ENCODE assay signal across 29 cellular contexts in the genomic region with DNA sequence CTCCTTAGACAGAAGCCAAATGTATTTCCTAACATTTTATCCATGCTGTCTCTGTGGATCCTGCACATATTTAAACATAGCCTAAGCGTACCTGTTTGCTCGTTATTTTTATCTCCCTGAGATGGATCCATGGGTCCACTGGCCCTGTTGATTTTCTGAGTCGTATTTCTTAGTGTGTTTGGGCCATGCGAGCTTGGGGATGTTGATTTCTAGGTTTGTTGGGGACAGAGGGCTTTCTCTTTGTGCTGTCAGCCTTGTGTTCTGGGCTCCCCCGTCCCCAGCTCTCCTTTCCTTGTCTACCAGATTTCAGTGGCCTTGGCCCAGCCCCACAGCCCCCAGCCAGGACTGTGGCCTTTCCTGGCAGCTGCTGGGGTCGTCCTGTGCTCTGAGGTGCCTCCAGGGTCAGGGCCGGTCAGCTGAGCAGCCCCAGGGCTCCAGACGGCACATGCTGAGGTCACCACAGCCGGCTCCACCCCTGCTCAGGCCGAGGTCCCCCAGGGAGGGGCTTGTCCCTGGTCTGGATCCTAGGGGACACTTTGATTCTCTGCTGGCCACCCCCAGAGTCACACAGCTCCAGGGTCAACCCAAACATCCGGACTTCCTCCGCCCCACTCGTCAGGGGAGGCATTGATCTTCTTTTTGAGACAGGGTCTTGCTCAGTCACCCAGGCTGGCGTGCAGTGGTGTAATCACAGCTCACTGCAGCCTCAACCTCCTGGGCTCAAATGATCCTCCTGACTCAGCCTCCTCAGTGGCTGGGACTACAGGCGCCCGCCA. TPM values are rescaled to one million over a fixed set of nuclear protein-coding genes. Genes with fewer than 3 reads are reported as not detected.
"Had no signal": no experiment of that assay in that cellular context is flagged by ENCODE, and none has a peak within 500 bp of the region (broad histone marks: within the 10 kb centered on the region; RNA-seq: fewer than 3 reads in every experiment).

No MANE protein-coding gene starts in this region.

- H3K4me1 Mint-ChIP-seq: activated naive CD8-positive, alpha-beta T cell treated with anti-CD3 and anti-CD28 coated beads, Interleukin-2, amount 50 U/mL, for 24 hours; naive thymus-derived CD8-positive, alpha-beta T cell; stimulated activated memory B cell treated with anti-CD40 and anti-IgM and Interleukin-4, amounts not matched to agents 10 μg/mL and 1 μg/mL and 100 μg/mL, for 72 hours had no signal

- H3K9me3 Mint-ChIP-seq: activated CD4-positive, alpha-beta memory T cell treated with anti-CD3 and anti-CD28 coated beads for 36 hours; activated naive CD8-positive, alpha-beta T cell treated with anti-CD3 and anti-CD28 coated beads, Interleukin-2, amount 50 U/mL, for 24 hours; dendritic cell treated with granulocyte-macrophage colony-stimulating factor and Interleukin-4, amounts not matched to agents 40 ng/mL and 50 ng/mL, for 4 days; stimulated activated memory B cell treated with anti-CD40 and anti-IgM and Interleukin-4, amounts not matched to agents 10 μg/mL and 1 μg/mL and 100 μg/mL, for 72 hours; T-helper 1 cell treated with Interleukin-12 subunit alpha and Interleukin-12 subunit beta and Interleukin-4 antibody, amounts not matched to agents 30 μg/mL and 1 μg/mL, for 36 hours; type B pancreatic cell had no signal

- H3K4me2 ChIP-seq: smooth muscle cell had no signal

- H3K27ac ChIP-seq: brain microvascular endothelial cell, pancreas, sigmoid colon, vagina had no signal

- DNase-seq: activated CD4-positive, alpha-beta memory T cell treated with anti-CD3 and anti-CD28 coated beads for 36 hours; activated CD4-positive, alpha-beta T cell treated with anti-CD3 and anti-CD28 coated beads for 48 hours; activated CD4-positive, CD25-positive, alpha-beta regulatory T cell; activated gamma-delta T cell; activated naive CD4-positive, alpha-beta T cell treated with anti-CD3 and anti-CD28 coated beads, Interleukin-2, amount 50 U/mL, for 16 hours; activated naive CD8-positive, alpha-beta T cell treated with anti-CD3 and anti-CD28 coated beads, Interleukin-2, amount 50 U/mL, for 24 hours; activated T-cell treated with anti-CD3 and anti-CD28 coated beads for 4 hours; anterior cingulate cortex; brain microvascular endothelial cell; caudate nucleus; effector CD4-positive, alpha-beta T cell; erythroblast; foreskin fibroblast; kidney; naive thymus-derived CD8-positive, alpha-beta T cell; pancreas; sigmoid colon; stimulated activated CD4-positive, alpha-beta T cell treated with anti-CD3 and anti-CD28 coated beads, Interleukin-15, amount 100 ng/mL, for 24 hours; T1000 had no signal

- H3K4me3 Mint-ChIP-seq: activated CD4-positive, alpha-beta memory T cell treated with anti-CD3 and anti-CD28 coated beads for 36 hours; activated naive CD8-positive, alpha-beta T cell treated with anti-CD3 and anti-CD28 coated beads, Interleukin-2, amount 50 U/mL, for 24 hours; dendritic cell treated with granulocyte-macrophage colony-stimulating factor and Interleukin-4, amounts not matched to agents 40 ng/mL and 50 ng/mL, for 4 days; naive thymus-derived CD8-positive, alpha-beta T cell; stimulated activated memory B cell treated with anti-CD40 and anti-IgM and Interleukin-4, amounts not matched to agents 10 μg/mL and 1 μg/mL and 100 μg/mL, for 72 hours; T-helper 1 cell treated with Interleukin-12 subunit alpha and Interleukin-12 subunit beta and Interleukin-4 antibody, amounts not matched to agents 30 μg/mL and 1 μg/mL, for 36 hours; type B pancreatic cell had no signal

- ATAC-seq: activated naive CD8-positive, alpha-beta T cell treated with anti-CD3 and anti-CD28 coated beads, Interleukin-2, amount 50 U/mL, for 24 hours; left lobe of liver; naive thymus-derived CD8-positive, alpha-beta T cell; stimulated activated memory B cell treated with anti-CD40 and anti-IgM and Interleukin-4, amounts not matched to agents 10 μg/mL and 1 μg/mL and 100 μg/mL, for 72 hours had no signal

- H3K9me3 ChIP-seq: pancreas, sigmoid colon, thoracic aorta, vagina had no signal

- H3K4me1 ChIP-seq: sigmoid colon had no signal

- H3K4me3 ChIP-seq: lung, pancreas, sigmoid colon, smooth muscle cell, vagina had no signal

- H3K27me3 ChIP-seq: vagina had no signal

- H3K36me3 ChIP-seq: brain microvascular endothelial cell, pancreas, sigmoid colon, thoracic aorta, vagina had no signal

- H3K36me3 Mint-ChIP-seq: activated CD4-positive, alpha-beta memory T cell treated with anti-CD3 and anti-CD28 coated beads for 36 hours; naive thymus-derived CD8-positive, alpha-beta T cell; type B pancreatic cell had no signal

- H3K27ac Mint-ChIP-seq: activated CD4-positive, alpha-beta memory T cell treated with anti-CD3 and anti-CD28 coated beads for 36 hours; activated naive CD8-positive, alpha-beta T cell treated with anti-CD3 and anti-CD28 coated beads, Interleukin-2, amount 50 U/mL, for 24 hours; dendritic cell treated with granulocyte-macrophage colony-stimulating factor and Interleukin-4, amounts not matched to agents 40 ng/mL and 50 ng/mL, for 4 days; stimulated activated memory B cell treated with anti-CD40 and anti-IgM and Interleukin-4, amounts not matched to agents 10 μg/mL and 1 μg/mL and 100 μg/mL, for 72 hours; T-helper 1 cell treated with Interleukin-12 subunit alpha and Interleukin-12 subunit beta and Interleukin-4 antibody, amounts not matched to agents 30 μg/mL and 1 μg/mL, for 36 hours; type B pancreatic cell had no signal

RNA-seq across cellular contexts. Expression of a gene that starts 4.4 kb away (rescaled TPM):
- total RNA-seq: activated CD4-positive, alpha-beta memory T cell treated with anti-CD3 and anti-CD28 coated beads for 36 hours; fibroblast of lung; left lobe of liver; naive thymus-derived CD8-positive, alpha-beta T cell; sigmoid colon; smooth muscle cell had no signal
- polyA plus RNA-seq: fibroblast of lung; lung; naive thymus-derived CD8-positive, alpha-beta T cell; smooth muscle cell had no signal

RNA-seq across cellular contexts. Expression of a gene that starts 19.1 kb away (rescaled TPM):
- total RNA-seq: activated CD4-positive, alpha-beta memory T cell treated with anti-CD3 and anti-CD28 coated beads for 36 hours; fibroblast of lung; kidney; left lobe of liver; naive thymus-derived CD8-positive, alpha-beta T cell; pancreas; sigmoid colon; smooth muscle cell; vagina had no signal
- polyA plus RNA-seq: fibroblast of lung; naive thymus-derived CD8-positive, alpha-beta T cell; sigmoid colon; smooth muscle cell had no signal
